17 cellular contexts compared by ENCODE assay signal in genomic region chr7:135493362-135493761, GRCh38. TPM values are rescaled to one million over a fixed set of nuclear protein-coding genes. Genes with fewer than 3 reads are reported as not detected.
A peak's percentile ranks its signal among the peaks of the same experiment; 100 is the strongest.
DNase-seq lines count a peak whose midpoint lies in the region; ATAC-seq, FAIRE-seq and TF ChIP-seq lines count a peak whose summit lies in the region.
"Had no signal": no experiment of that assay in that cellular context is flagged by ENCODE, and none has a peak within 500 bp of the region (broad histone marks: within the 10 kb centered on the region; RNA-seq: fewer than 3 reads in every experiment).

No MANE protein-coding gene starts in this region.

- no peak for TF ChIP-seq RAD21 in HepG2 (CRISPR knock-in tag; IDR thresholded peaks at IDR 0.05)

- H3K36me3 ChIP-seq in HepG2 (replicated peaks in 1 of 2; ENCODE audit: control insufficient read depth in 1 of 2, insufficient read depth in 2 of 2, low read length in 2 of 2) (no peaks in the 10 kb centered on the region; a peak in 1 of 5 replicates), SJCRH30 (0 out of 2 replicates have a peak, but pooled peaks cover 3% of the 10 kb centered on the region)

- H3K4me2 ChIP-seq in HepG2 (ENCODE audit: low read depth, low read length) = no peak overlapping the region

- CTCF ChIA-PET in HepG2 (lab: Yijun Ruan, JAX; ENCODE audit: low intra/inter-chr PET ratio, low total read pairs) = no interaction called here

- H3K9ac ChIP-seq in HepG2 (ENCODE audit: insufficient read depth, low read depth, low read length) = no peak overlapping the region

- intact Hi-C loops in HepG2 (cut with micrococcal nuclease; ENCODE audit: unreplicated experiment) = no loop called here

- TF ChIP-seq CTCF in epithelial cell of esophagus (IDR thresholded peaks at IDR 0.05; ENCODE audit: insufficient read depth, low read depth, low read length, missing control alignments) = no peak
- no peak for TF ChIP-seq CTCF in HepG2 (CRISPR knock-in tag; IDR thresholded peaks at IDR 0.05)

- H3K4me3 ChIP-seq in epithelial cell of esophagus (ENCODE audit: low read length) = no peak overlapping the region
- no peak overlapping the region for H3K4me3 ChIP-seq in HepG2 (replicated peaks in 1 of 3; ENCODE audit: insufficient read depth in 1 of 3, low read depth in 2 of 3, low read length in 3 of 3)
- H3K4me3 ChIP-seq in SJCRH30 = no peak overlapping the region

- TF ChIP-seq EP300 in HepG2 (IDR thresholded peaks at IDR 0.05; ENCODE audit: low read depth in 2 of 2, low read length in 2 of 2) (no peak), HepG2 (CRISPR knock-in tag; IDR thresholded peaks at IDR 0.05; ENCODE audit: borderline replicate concordance) (no peak)

- no peak overlapping the region for H2AFZ ChIP-seq in HepG2 (ENCODE audit: low read length)

- POLR2A ChIA-PET in HepG2 (lab: Yijun Ruan, JAX) = no interaction called here

- in situ Hi-C loops in HepG2 (cut with HindIII; ENCODE audit: extremely low pct_ligation_motif_present, low pct_unique_long_range_greater_than_20kb) = no loop called here

- peaks cover 91% of the 10 kb centered on the region for H3K79me2 ChIP-seq in HepG2 (ENCODE audit: insufficient read depth, low read length)

- H3K4me1 ChIP-seq in HepG2 (ENCODE audit: insufficient read depth, low read length) (peaks cover 9% of the 10 kb centered on the region), SJCRH30 (no peaks in the 10 kb centered on the region; the same call in 1 of the 2 replicates)

- H4K20me1 ChIP-seq in HepG2 (ENCODE audit: insufficient read depth, low read length) = peaks cover 19% of the 10 kb centered on the region; the same call in 1 of the 2 replicates

- BruUV-seq in HepG2 (replicated peaks; lab: Mats Ljungman, UMichigan) = no TSS peak

- no peak for FAIRE-seq in HepG2 (lab: Jason Lieb, UNC)
- FAIRE-seq: HTR-8/SVneo had no signal

- 95% methylated on average over 1 of the region's 1 CpG for WGBS in HepG2 (ENCODE audit: low lambda C conversion rate)

- ATAC-seq in HepG2 (no peak; the same call in 2 of the 3 replicates), HG03159 (IDR thresholded peaks at IDR 0.05; ENCODE audit: unreplicated experiment) (no peak), HG02870 (IDR thresholded peaks at IDR 0.05; ENCODE audit: unreplicated experiment) (no peak)

- H3K27me3 ChIP-seq in HepG2 (ENCODE audit: control insufficient read depth in 1 of 2, insufficient read depth in 2 of 2, low read length in 2 of 2) = no peaks in the 10 kb centered on the region; a peak in 1 of 5 replicates
- H3K27me3 ChIP-seq in SJCRH30 = no peaks in the 10 kb centered on the region

- H3K27ac ChIP-seq in HepG2 (ENCODE audit: extremely low read length, insufficient read depth, low read length) = no peak overlapping the region
- H3K27ac ChIP-seq in SJCRH30 = no peak overlapping the region

- no peaks in the 10 kb centered on the region for H3K9me3 ChIP-seq in HepG2 (ENCODE audit: low read length)
- no peaks in the 10 kb centered on the region for H3K9me3 ChIP-seq in SJCRH30 (replicated peaks)

- DNase-seq in AG08395 (ENCODE audit: low spot score) (peak; percentile 15), LHCN-M2 (ENCODE audit: low read depth) (peak; percentile 1), epithelial cell of esophagus (ENCODE audit: low read depth) (peak; percentile 31), HepG2 (ENCODE audit: low spot score) (peak; percentile 37), SJCRH30 (no peak), mucosa of gallbladder (ENCODE audit: low spot score) (no peak)
- DNase-seq: CD4-positive, CD25-positive, alpha-beta regulatory T cell; H7; KBM-7; NCI-H1092; NCI-H146; NCI-H226; NCI-H526; SHP77 treated with DMSO at 0.1 percent for 48 hours had no signal

- no peak for TF ChIP-seq POLR2A in HepG2 (IDR thresholded peaks at IDR 0.05; ENCODE audit: insufficient read depth in 1 of 2, low read depth in 2 of 2, low read length in 2 of 2)

TF ChIP-seq in HepG2, 621 proteins besides CTCF, POLR2A, EP300 and RAD21 (continues in another document):
- TF ChIP-seq CBX1 (IDR thresholded peaks at IDR 0.05; ENCODE audit: low read depth) (no peak), CEBPG (CRISPR knock-in tag; IDR thresholded peaks at IDR 0.05) (peak; percentile 36; the same call in 1 of the 2 replicates), MAFF (IDR thresholded peaks at IDR 0.05; ENCODE audit: low read depth, low read length) (peak; percentile 35; the same call in 1 of the 2 replicates), CREBL2 (CRISPR knock-in tag; IDR thresholded peaks at IDR 0.05; ENCODE audit: borderline replicate concordance) (no peak), ZNF414 (CRISPR knock-in tag; IDR thresholded peaks at IDR 0.05) (no peak), ZNF646 (CRISPR knock-in tag; IDR thresholded peaks at IDR 0.05) (no peak)

RNA-seq across cellular contexts. Expression of gene CNOT4, which starts 16.5 kb away (rescaled TPM):
- 11.3 and 15.7 TPM in 2 replicates for total RNA-seq in LHCN-M2 (2014; rRNA removed)
- polyA plus RNA-seq in LHCN-M2 (2012) = 10.1 TPM
- 7.4 and 11.5 TPM in 2 replicates for total RNA-seq in HepG2 (2016; rRNA removed; fragmentation: Illumina TruSeq; extraction: Trizol)
- total RNA-seq in HepG2 (2016; cell fraction: cytosol; rRNA removed; fragmentation: Illumina TruSeq; extraction: Trizol; ENCODE audit: low read depth) = 2.7 and 3.3 TPM in 2 replicates
- 6.5 and 9.3 TPM in 2 replicates for total RNA-seq in HepG2 (2016; cell fraction: insoluble cytoplasmic fraction; rRNA removed; fragmentation: Illumina TruSeq; extraction: Trizol)
- 6.5 and 6.8 TPM in 2 replicates for total RNA-seq in HepG2 (2016; cell fraction: membrane; rRNA removed; fragmentation: Illumina TruSeq; extraction: Trizol)
- total RNA-seq in HepG2 (2016; cell fraction: nucleus; rRNA removed; fragmentation: Illumina TruSeq; extraction: Trizol) = 15.9 and 18.5 TPM in 2 replicates
- polyA plus RNA-seq in HepG2 (2011; rRNA removed) = 7.6 and 8.4 TPM in 2 replicates
- polyA plus RNA-seq in HepG2 (2011; cell fraction: cytosol; rRNA removed) = 4.1 and 5.8 TPM in 2 replicates
- 6.9 and 7.2 TPM in 2 replicates for polyA plus RNA-seq in HepG2 (2011; cell fraction: nucleus; rRNA removed)
- polyA plus RNA-seq in HepG2 (2012) = 6.3 and 7.7 TPM in 2 replicates
- 1.2 and 1.4 TPM in 2 replicates for polyA plus RNA-seq in HepG2 (2016; cell fraction: cytosol; fragmentation: Illumina TruSeq; extraction: Trizol; ENCODE audit: low read depth)
- 9.6 and 10.8 TPM in 2 replicates for polyA plus RNA-seq in HepG2 (2016; cell fraction: insoluble cytoplasmic fraction; fragmentation: Illumina TruSeq; extraction: Trizol; ENCODE audit: low read depth)
- 2.7 and 3.8 TPM in 2 replicates for polyA plus RNA-seq in HepG2 (2016; cell fraction: membrane; fragmentation: Illumina TruSeq; extraction: Trizol; ENCODE audit: low read depth)
- polyA plus RNA-seq in HepG2 (2016; cell fraction: nucleus; fragmentation: Illumina TruSeq; extraction: Trizol; ENCODE audit: insufficient read depth, low read depth) = 9.5 and 10.3 TPM in 2 replicates
- 16.7 and 23.5 TPM in 2 replicates for polyA minus RNA-seq in HepG2 (2011; rRNA and poly(A)+ RNA removed; ENCODE audit: low replicate concordance)
- polyA minus RNA-seq in HepG2 (2011; cell fraction: cytosol; rRNA and poly(A)+ RNA removed) = 7.1 and 8.0 TPM in 2 replicates
- 43.4 and 52.3 TPM in 2 replicates for polyA minus RNA-seq in HepG2 (2011; cell fraction: nucleus; rRNA and poly(A)+ RNA removed)
- 27.7 and 34.3 TPM in 2 replicates for total RNA-seq in SJCRH30 (2014; rRNA removed; shearing (Covaris generic))
- total RNA-seq in mucosa of gallbladder = 25.7 TPM

Comparison
In these comparisons a context has a peak if more than half of its experiments do, and no peak if none do; other contexts are left out.
1. DNase-seq: peak in AG08395 (single experiment), LHCN-M2 (single experiment), epithelial cell of esophagus (single experiment) and HepG2 (single experiment); none in SJCRH30 (0 of 2) and mucosa of gallbladder (single experiment).